ENCODE assay signal across 14 cellular contexts in genomic region chr9:91799113-91799735, GRCh38.
DNase-seq lines count a peak whose midpoint lies in the region; ATAC-seq, FAIRE-seq and TF ChIP-seq lines count a peak whose summit lies in the region.
"Had no signal": no experiment of that assay in that cellular context is flagged by ENCODE, and none has a peak within 500 bp of the region (broad histone marks: within the 10 kb centered on the region; RNA-seq: fewer than 3 reads in every experiment).

No MANE protein-coding gene starts in this region.

- H3K27ac Mint-ChIP-seq in activated CD4-positive, alpha-beta T cell treated with anti-CD3 and anti-CD28 coated beads, Interleukin-2, amount 10 ng/mL, durations not matched to agents 24 days and 14 days, result peak overlapping the region; percentile 85
- H3K27ac Mint-ChIP-seq in progenitor cell of endocrine pancreas, result peak overlapping the region; percentile 38

- no peaks in the 10 kb centered on the region for H3K36me3 ChIP-seq in KMS-11 (ENCODE audit: insufficient read depth)
- H3K36me3 ChIP-seq in H1 (ENCODE audit: control insufficient read depth in 2 of 4, insufficient read depth in 4 of 4, low read length in 3 of 4), result no peaks in the 10 kb centered on the region
- no peaks in the 10 kb centered on the region for H3K36me3 ChIP-seq in pancreas
- H3K36me3 ChIP-seq: upper lobe of left lung had no signal

- TF ChIP-seq EP300 in H1 (IDR thresholded peaks at IDR 0.05; ENCODE audit: borderline replicate concordance in 1 of 2, low read depth in 2 of 2, low read length in 2 of 2), result no peak

- no peak overlapping the region for H4K8ac ChIP-seq in H1 (ENCODE audit: extremely low read depth, insufficient read depth, low read length)

- H3K36me3 Mint-ChIP-seq in activated CD4-positive, alpha-beta T cell treated with anti-CD3 and anti-CD28 coated beads, Interleukin-2, amount 10 ng/mL, durations not matched to agents 24 days and 14 days (ENCODE audit: low read depth), result no peaks in the 10 kb centered on the region
- no peaks in the 10 kb centered on the region for H3K36me3 Mint-ChIP-seq in progenitor cell of endocrine pancreas (ENCODE audit: insufficient read depth)

- H3K9me3 ChIP-seq in H1 (ENCODE audit: insufficient read depth in 2 of 2, low read depth in 1 of 2, low read length in 1 of 2), result no peaks in the 10 kb centered on the region
- no peaks in the 10 kb centered on the region for H3K9me3 ChIP-seq in pancreas
- H3K9me3 ChIP-seq: upper lobe of left lung had no signal

- H3K4me3 Mint-ChIP-seq in activated CD4-positive, alpha-beta T cell treated with anti-CD3 and anti-CD28 coated beads, Interleukin-2, amount 10 ng/mL, durations not matched to agents 24 days and 14 days, result peak overlapping the region; percentile 70
- no peak overlapping the region for H3K4me3 Mint-ChIP-seq in progenitor cell of endocrine pancreas (ENCODE audit: low read depth)

- DNase-seq in activated CD4-positive, alpha-beta T cell treated with anti-CD3 and anti-CD28 coated beads, Interleukin-2, amount 10 ng/mL, durations not matched to agents 24 days and 14 days, result no peak
- no peak for DNase-seq in activated CD4-positive, alpha-beta T cell treated with anti-CD3 and anti-CD28 coated beads, Interleukin-2, amount 50 U/mL, for 1 hour
- no peak for DNase-seq in H1 (ENCODE audit: low read depth in 1 of 2, low spot score in 2 of 2)
- no peak for DNase-seq in progenitor cell of endocrine pancreas (ENCODE audit: low spot score, unreplicated experiment)
- no peak for DNase-seq in COLO829 (ENCODE audit: low spot score)
- no peak for DNase-seq in C1 segment of cervical spinal cord (lab: John Stamatoyannopoulos, UW)
- no peak for DNase-seq in pancreas
- DNase-seq: cerebellar nuclear complex, NCI-H1105 treated with DMSO at 0.1 percent for 48 hours, NCI-H526 treated with DMSO at 0.1 percent for 48 hours, SHP77, upper lobe of left lung had no signal

- no peak overlapping the region for H2BK12ac ChIP-seq in H1 (ENCODE audit: low read depth, low read length)

- TF ChIP-seq CTCF in KMS-11 (conservative IDR thresholded peaks at IDR 0.05; ENCODE audit: low read depth, low read length) (no peak), H1 (IDR thresholded peaks at IDR 0.05; ENCODE audit: control extremely low read depth in 1 of 3, insufficient read depth in 1 of 3, low read depth in 1 of 3, low read length in 3 of 3) (no peak; a peak in 1 of 4 replicates), progenitor cell of endocrine pancreas (IDR thresholded peaks at IDR 0.05; ENCODE audit: unreplicated experiment) (no peak), pancreas (IDR thresholded peaks at IDR 0.05) (no peak)

- ATAC-seq in pancreas, result no peak

- FAIRE-seq in H1 (lab: Jason Lieb, UNC) (no peak), pancreas (lab: Jason Lieb, UNC) (no peak)

- no peak overlapping the region for H2BK20ac ChIP-seq in H1 (ENCODE audit: low read length)

- H3K4me1 ChIP-seq in KMS-11 (ENCODE audit: low read depth, poor library complexity, severe bottlenecking) (peaks cover 16% of the 10 kb centered on the region), H1 (replicated peaks in 1 of 4; ENCODE audit: control insufficient read depth in 3 of 4, insufficient read depth in 4 of 4, low read length in 3 of 4) (no peaks in the 10 kb centered on the region), pancreas (no peaks in the 10 kb centered on the region)
- H3K4me1 ChIP-seq: upper lobe of left lung had no signal

- H2BK5ac ChIP-seq in H1 (ENCODE audit: low read depth, low read length), result no peak overlapping the region

- H3K23ac ChIP-seq in H1 (ENCODE audit: insufficient read length), result no peak overlapping the region

- H3K9me3 Mint-ChIP-seq in activated CD4-positive, alpha-beta T cell treated with anti-CD3 and anti-CD28 coated beads, Interleukin-2, amount 10 ng/mL, durations not matched to agents 24 days and 14 days, result no peaks in the 10 kb centered on the region
- no peaks in the 10 kb centered on the region for H3K9me3 Mint-ChIP-seq in progenitor cell of endocrine pancreas (ENCODE audit: low read depth)

- H3K14ac ChIP-seq in H1 (ENCODE audit: insufficient read length), result no peak overlapping the region

- peaks cover 5% of the 10 kb centered on the region for H3K27me3 Mint-ChIP-seq in activated CD4-positive, alpha-beta T cell treated with anti-CD3 and anti-CD28 coated beads, Interleukin-2, amount 10 ng/mL, durations not matched to agents 24 days and 14 days
- H3K27me3 Mint-ChIP-seq in progenitor cell of endocrine pancreas, result no peaks in the 10 kb centered on the region

- no peaks in the 10 kb centered on the region for H3K23me2 ChIP-seq in H1 (ENCODE audit: low read depth, low read length)

- H2AFZ ChIP-seq in KMS-11 (ENCODE audit: low read depth) (no peak overlapping the region; the same call in 1 of the 2 replicates), H1 (ENCODE audit: low read length) (no peak overlapping the region)

- no peak overlapping the region for H4K91ac ChIP-seq in H1 (replicated peaks; ENCODE audit: insufficient read length, low read length)

- no peaks in the 10 kb centered on the region; the same call in 1 of the 2 replicates for H3K79me1 ChIP-seq in H1 (ENCODE audit: low read depth, low read length)

- H3K4me3 ChIP-seq in KMS-11 (IDR thresholded peaks at IDR 0.05; ENCODE audit: insufficient read depth, low read depth, low read length), result no peak overlapping the region
- H3K4me3 ChIP-seq in H1 (ENCODE audit: extremely low read depth in 1 of 4, insufficient read depth in 2 of 4, low read depth in 3 of 4, low read length in 4 of 4), result no peak overlapping the region
- no peak overlapping the region for H3K4me3 ChIP-seq in pancreas
- H3K4me3 ChIP-seq: upper lobe of left lung had no signal

- CTCF ChIA-PET in H1 (lab: Charles Lee; ENCODE audit: partially characterized antibody), result interaction anchor here (0.5 to 1.9 kb wide), 5 partner anchors 8 to 155 kb away, joined by 3 to 6 read pairs (median 3); no protein-coding TSS in a partner anchor

- no peak for TF ChIP-seq POLR2A in H1 (IDR thresholded peaks at IDR 0.05; ENCODE audit: control extremely low read depth in 1 of 2, low read depth in 2 of 2, low read length in 2 of 2)

- H4K20me1 ChIP-seq in KMS-11 (ENCODE audit: insufficient read depth) (peaks cover 2% of the 10 kb centered on the region; the same call in 1 of the 2 replicates), H1 (replicated peaks in 1 of 2; ENCODE audit: control insufficient read depth in 1 of 2, insufficient read depth in 2 of 2, low read length in 2 of 2) (no peaks in the 10 kb centered on the region)

- H3K18ac ChIP-seq in H1 (ENCODE audit: extremely low read depth, low read length), result no peak overlapping the region

- H3K9ac ChIP-seq in KMS-11, result no peak overlapping the region
- H3K9ac ChIP-seq in H1 (replicated peaks in 1 of 4; ENCODE audit: extremely low read depth in 1 of 4, low read depth in 3 of 4, low read length in 3 of 4), result no peak overlapping the region

- no peak overlapping the region for H3K56ac ChIP-seq in H1 (replicated peaks; ENCODE audit: insufficient read length, low read depth, low read length)

- H3K27ac ChIP-seq in KMS-11 (no peak overlapping the region), H1 (ENCODE audit: low read depth, low read length) (no peak overlapping the region), pancreas (no peak overlapping the region)
- H3K27ac ChIP-seq: upper lobe of left lung, VCaP had no signal

- TF ChIP-seq RAD21 in H1 (IDR thresholded peaks at IDR 0.05 in 1 of 2, conservative IDR thresholded peaks at IDR 0.05 in 1 of 2; ENCODE audit: low read depth in 2 of 2, low read length in 2 of 2), result peak; percentile 9 to 27; a peak in 1 of 4 replicates

- H3K79me2 ChIP-seq in KMS-11 (ENCODE audit: insufficient read depth, low read depth) (0 out of 2 replicates have a peak, but pooled peaks cover 1% of the 10 kb centered on the region), H1 (ENCODE audit: control insufficient read depth in 1 of 2, insufficient read depth in 2 of 2, low read length in 2 of 2) (no peaks in the 10 kb centered on the region)

- WGBS in H1 (ENCODE audit: extremely low coverage in 1 of 2, insufficient coverage in 1 of 2, insufficient read length in 1 of 2, insufficient replicate concordance in 2 of 2, low coverage in 1 of 2, low lambda C conversion rate in 2 of 2, missing lambda C conversion rate in 1 of 2), 2 experiments, result 92% methylated on average over 10 of the region's 10 CpGs; no CpG with 5 or more reads in 1 of the 2 experiments
- 76 to 84% methylated on average over 10 of the region's 10 CpGs for WGBS in pancreas, 2 donors

- no peak overlapping the region for H4K5ac ChIP-seq in H1 (ENCODE audit: insufficient read length, low read depth, low read length)

- H3K4me2 ChIP-seq in KMS-11 (peak overlapping the region; percentile 24; the same call in 1 of the 2 replicates), H1 (ENCODE audit: insufficient read depth in 1 of 2, low read depth in 2 of 2, low read length in 2 of 2) (no peak overlapping the region)

- intact Hi-C loops in activated CD4-positive, alpha-beta T cell treated with anti-CD3 and anti-CD28 coated beads, Interleukin-2, amount 10 ng/mL, durations not matched to agents 24 days and 14 days (cut with micrococcal nuclease), result no loop called here
- intact Hi-C loops in pancreas (cut with DNase I), result no loop called here

- H3K4ac ChIP-seq in H1 (replicated peaks; ENCODE audit: insufficient read length, low read depth, low read length), result no peak overlapping the region

- H2AK5ac ChIP-seq in H1 (ENCODE audit: low read depth, low read length), result no peak overlapping the region

- no peak overlapping the region for H2BK120ac ChIP-seq in H1 (replicated peaks; ENCODE audit: low read depth, low read length)

- H3K4me1 Mint-ChIP-seq in activated CD4-positive, alpha-beta T cell treated with anti-CD3 and anti-CD28 coated beads, Interleukin-2, amount 10 ng/mL, durations not matched to agents 24 days and 14 days, result peaks cover 16% of the 10 kb centered on the region
- peaks cover 12% of the 10 kb centered on the region for H3K4me1 Mint-ChIP-seq in progenitor cell of endocrine pancreas (ENCODE audit: low read depth)

- POLR2A ChIA-PET in H1 (lab: Charles Lee; ENCODE audit: partially characterized antibody), result no interaction called here

- H3K27me3 ChIP-seq in KMS-11 (ENCODE audit: insufficient read depth, low read depth), result no peaks in the 10 kb centered on the region
- H3K27me3 ChIP-seq in H1 (replicated peaks in 1 of 4; ENCODE audit: control insufficient read depth in 3 of 4, extremely low read depth in 1 of 4, insufficient read depth in 3 of 4, low read length in 3 of 4), result no peaks in the 10 kb centered on the region
- H3K27me3 ChIP-seq in pancreas, result no peaks in the 10 kb centered on the region
- H3K27me3 ChIP-seq: upper lobe of left lung had no signal

- no peak overlapping the region for H2BK15ac ChIP-seq in H1 (ENCODE audit: low read length)

TF ChIP-seq in H1, 55 proteins besides CTCF, POLR2A, EP300 and RAD21 (continues in another document):
- TF ChIP-seq MAX (IDR thresholded peaks at IDR 0.05) (no peak), SIRT6 (IDR thresholded peaks at IDR 0.05; ENCODE audit: low read length) (no peak), TAF7 (optimal IDR thresholded peaks at IDR 0.05; ENCODE audit: borderline replicate concordance, low read depth, low read length) (no peak), BCL11A (IDR thresholded peaks at IDR 0.05; ENCODE audit: low read depth in 2 of 2, low read length in 2 of 2) (no peak), CHD2 (IDR thresholded peaks at IDR 0.05; ENCODE audit: low read length) (no peak)
